ENCODE assay signal across 12 cellular contexts in genomic region chr7:32206987-32207386, GRCh38.
A peak's percentile ranks its signal among the peaks of the same experiment; 100 is the strongest.
DNase-seq lines count a peak whose midpoint lies in the region; ATAC-seq and TF ChIP-seq lines count a peak whose summit lies in the region.
"Had no signal": no experiment of that assay in that cellular context is flagged by ENCODE, and none has a peak within 500 bp of the region (broad histone marks: within the 10 kb centered on the region; RNA-seq: fewer than 3 reads in every experiment).

No MANE protein-coding gene starts in this region.

- H3F3A ChIP-seq in SK-N-SH (replicated peaks; ENCODE audit: insufficient read depth) (no peaks in the 10 kb centered on the region), smooth muscle cell (ENCODE audit: low read depth) (no peaks in the 10 kb centered on the region)

- H2AFZ ChIP-seq in SK-N-SH (ENCODE audit: low read depth) (no peak overlapping the region), smooth muscle cell (ENCODE audit: low read depth) (no peak overlapping the region)

- H3K36me3 ChIP-seq in SK-N-SH (replicated peaks in 1 of 2; ENCODE audit: control insufficient read depth in 1 of 2, insufficient read depth in 2 of 2, low read length in 1 of 2) (no peaks in the 10 kb centered on the region), smooth muscle cell (ENCODE audit: low read depth) (no peaks in the 10 kb centered on the region)
- H3K36me3 ChIP-seq: BLaER1 treated with 17β-estradiol and CSF1 and Interleukin-3, amounts not matched to agents 10 nM and 100 nM; stomach had no signal

- no peak for ATAC-seq in GM18517 (IDR thresholded peaks at IDR 0.05; ENCODE audit: unreplicated experiment)

- POLR2A ChIA-PET in SK-N-SH (lab: Yijun Ruan, JAX), result no interaction called here

- peak; percentile 17 for DNase-seq in NCI-H82 (lab: John Stamatoyannopoulos, UW)
- no peak for DNase-seq in NCI-H82 treated with DMSO at 0.1 percent for 48 hours (lab: John Stamatoyannopoulos, UW; ENCODE audit: unreplicated experiment)
- peak; percentile 52 for DNase-seq in SK-N-SH
- peak; percentile 11 for DNase-seq in glomerular visceral epithelial cell (ENCODE audit: extremely low spot score)
- no peak for DNase-seq in smooth muscle cell (lab: John Stamatoyannopoulos, UW; ENCODE audit: unreplicated experiment)
- DNase-seq in stimulated activated naive CD4-positive, alpha-beta T cell (lab: John Stamatoyannopoulos, UW), result no peak
- no peak for DNase-seq in mesenteric fat pad (ENCODE audit: low spot score)
- DNase-seq: activated naive CD8-positive, alpha-beta T cell treated with anti-CD3 and anti-CD28 coated beads, Interleukin-2, amount 10 ng/mL, durations not matched to agents 7 days and 5 days; NCI-H1694; stomach had no signal

- H4K20me1 ChIP-seq in SK-N-SH (ENCODE audit: insufficient read depth) (no peaks in the 10 kb centered on the region), smooth muscle cell (ENCODE audit: low read depth) (no peaks in the 10 kb centered on the region)
- H4K20me1 ChIP-seq: BLaER1 treated with 17β-estradiol and CSF1 and Interleukin-3, amounts not matched to agents 10 nM and 100 nM had no signal

- H3K9me2 ChIP-seq in SK-N-SH, result no peaks in the 10 kb centered on the region

- 6% methylated on average over 8 of the region's 8 CpGs for WGBS in SK-N-SH (ENCODE audit: low lambda C conversion rate)
- whole genome bisulfite sequencing in smooth muscle cell (ENCODE audit: low lambda C conversion rate), result 20% methylated on average over 8 of the region's 8 CpGs

- H3K4me3 ChIP-seq in SK-N-SH (ENCODE audit: low read depth in 2 of 2, low read length in 1 of 2), result no peak overlapping the region
- H3K4me3 ChIP-seq in smooth muscle cell, result no peak overlapping the region
- H3K4me3 ChIP-seq: BLaER1 treated with 17β-estradiol and CSF1 and Interleukin-3, amounts not matched to agents 10 nM and 100 nM; stomach had no signal

- CTCF ChIA-PET in SK-N-SH (lab: Yijun Ruan, JAX), result interaction anchor here (0.9 to 9.6 kb wide), 5 partner anchors 15 to 463 kb away, joined by 3 to 163 read pairs (median 4); no protein-coding TSS in a partner anchor

- TF ChIP-seq RAD21 in SK-N-SH (IDR thresholded peaks at IDR 0.05; ENCODE audit: low read length), result peak; percentile 54

- TF ChIP-seq CTCF in SK-N-SH (IDR thresholded peaks at IDR 0.05) (peak; percentile 53), smooth muscle cell (IDR thresholded peaks at IDR 0.05; ENCODE audit: borderline replicate concordance, insufficient read depth, poor library complexity, severe bottlenecking) (peak; percentile 34)

- no peaks in the 10 kb centered on the region for H3K9me3 ChIP-seq in SK-N-SH
- no peaks in the 10 kb centered on the region for H3K9me3 ChIP-seq in smooth muscle cell (replicated peaks; ENCODE audit: low read depth)
- H3K9me3 ChIP-seq: BLaER1 treated with 17β-estradiol and CSF1 and Interleukin-3, amounts not matched to agents 10 nM and 100 nM; stomach had no signal

- H3K4me1 ChIP-seq in SK-N-SH (ENCODE audit: control insufficient read depth in 1 of 2, insufficient read depth in 2 of 2, low read depth in 1 of 2, low read length in 1 of 2) (no peaks in the 10 kb centered on the region), smooth muscle cell (ENCODE audit: low read depth) (no peaks in the 10 kb centered on the region)

- no peaks in the 10 kb centered on the region for H3K79me2 ChIP-seq in SK-N-SH (ENCODE audit: insufficient read depth)
- no peaks in the 10 kb centered on the region for H3K79me2 ChIP-seq in smooth muscle cell (ENCODE audit: low read depth)

- H3K9ac ChIP-seq in SK-N-SH, result no peak overlapping the region
- H3K9ac ChIP-seq in smooth muscle cell (ENCODE audit: low read depth), result no peak overlapping the region
- H3K9ac ChIP-seq: BLaER1 treated with 17β-estradiol and CSF1 and Interleukin-3, amounts not matched to agents 10 nM and 100 nM had no signal

- H3K27ac ChIP-seq in SK-N-SH (ENCODE audit: low read depth in 2 of 2, low read length in 1 of 2) (no peak overlapping the region), smooth muscle cell (ENCODE audit: low read depth) (no peak overlapping the region)
- H3K27ac ChIP-seq: BLaER1 treated with 17β-estradiol and CSF1 and Interleukin-3, amounts not matched to agents 10 nM and 100 nM; stomach had no signal

- H3K4me2 ChIP-seq in SK-N-SH (no peak overlapping the region), smooth muscle cell (no peak overlapping the region)
- H3K4me2 ChIP-seq: BLaER1 treated with 17β-estradiol and CSF1 and Interleukin-3, amounts not matched to agents 10 nM and 100 nM had no signal

- TF ChIP-seq EP300 in SK-N-SH (IDR thresholded peaks at IDR 0.05; ENCODE audit: borderline replicate concordance in 1 of 2, low read depth in 1 of 2, low read length in 1 of 2), result no peak

- H3K27me3 ChIP-seq in SK-N-SH (ENCODE audit: insufficient read depth) (peaks cover 58% of the 10 kb centered on the region), smooth muscle cell (ENCODE audit: low read depth) (peaks cover 27% of the 10 kb centered on the region)
- H3K27me3 ChIP-seq: BLaER1 treated with 17β-estradiol and CSF1 and Interleukin-3, amounts not matched to agents 10 nM and 100 nM had no signal

TF ChIP-seq in SK-N-SH, 30 proteins besides CTCF, POLR2A, EP300 and RAD21:
- TF ChIP-seq SMC3 (IDR thresholded peaks at IDR 0.05; ENCODE audit: low read depth, low read length), result peak; percentile 29
- TF ChIP-seq CHD2 (IDR thresholded peaks at IDR 0.05; ENCODE audit: low read length, partially characterized antibody), result no peak

Comparison
In these comparisons a context has a peak if more than half of its experiments do, and no peak if none do; other contexts are left out.
1. DNase-seq: peak in NCI-H82 (single experiment), SK-N-SH (single experiment) and glomerular visceral epithelial cell (single experiment); none in NCI-H82 treated with DMSO at 0.1 percent for 48 hours (single experiment), smooth muscle cell (single experiment), stimulated activated naive CD4-positive, alpha-beta T cell (0 of 6) and mesenteric fat pad (single experiment).